Comparison of ENCODE assay signal across 9 cellular contexts in genomic region chr9:78121488-78121887, GRCh38.
DNase-seq lines count a peak whose midpoint lies in the region; ATAC-seq and TF ChIP-seq lines count a peak whose summit lies in the region.
"Had no signal": no experiment of that assay in that cellular context is flagged by ENCODE, and none has a peak within 500 bp of the region (broad histone marks: within the 10 kb centered on the region; RNA-seq: fewer than 3 reads in every experiment).

No MANE protein-coding gene starts in this region.

- H3F3A ChIP-seq in neural progenitor cell (ENCODE audit: low read depth), result no peaks in the 10 kb centered on the region

- no peak overlapping the region for H3K27ac Mint-ChIP-seq in neural progenitor cell

- no peak overlapping the region for H3K4me3 Mint-ChIP-seq in neural progenitor cell
- H3K4me3 Mint-ChIP-seq: naive B cell had no signal

- H3K9me3 Mint-ChIP-seq in neural progenitor cell, result no peaks in the 10 kb centered on the region

- no TSS peak for BruUV-seq in A673 (replicated peaks; lab: Mats Ljungman, UMichigan)

- H3K4me3 ChIP-seq in A673 (ENCODE audit: low read depth, low read length, poor library complexity, severe bottlenecking) (no peak overlapping the region), neural progenitor cell (no peak overlapping the region), thyroid gland (replicated peaks in 1 of 3) (no peak overlapping the region)

- H3K9ac ChIP-seq in neural progenitor cell, result no peak overlapping the region

- H4K20me1 ChIP-seq in neural progenitor cell (ENCODE audit: low read depth), result no peaks in the 10 kb centered on the region

- H3K79me2 ChIP-seq in neural progenitor cell (ENCODE audit: low read depth), result no peaks in the 10 kb centered on the region

- H3K4me1 Mint-ChIP-seq in neural progenitor cell, result no peaks in the 10 kb centered on the region

- TF ChIP-seq POLR2A in thyroid gland (IDR thresholded peaks at IDR 0.05), result no peak

- CTCF ChIA-PET in A673 (lab: Charles Lee), result interaction anchor here (0.6 to 1.3 kb wide), 2 partner anchors 144 to 710 kb away, joined by 4 to 9 read pairs; no protein-coding TSS in a partner anchor

- peaks cover 8% of the 10 kb centered on the region for H3K27me3 Mint-ChIP-seq in neural progenitor cell (ENCODE audit: insufficient read depth, low read depth)

- H3K27ac ChIP-seq in A673 (ENCODE audit: low read depth, low read length, poor library complexity, severe bottlenecking) (no peak overlapping the region), neural progenitor cell (no peak overlapping the region), thyroid gland (no peak overlapping the region)

- H3K4me1 ChIP-seq in A673 (ENCODE audit: insufficient read depth, low read length, poor library complexity, severe bottlenecking) (peaks cover 4% of the 10 kb centered on the region), neural progenitor cell (no peaks in the 10 kb centered on the region), thyroid gland (no peaks in the 10 kb centered on the region)

- 48 to 50% methylated on average over 4 of the region's 4 CpGs for WGBS in thyroid gland, 2 donors

- ATAC-seq in GM19035 (IDR thresholded peaks at IDR 0.05; ENCODE audit: unreplicated experiment), result no peak

- H3K4me2 ChIP-seq in neural progenitor cell, result no peak overlapping the region

- H3K9me3 ChIP-seq in A673 (ENCODE audit: low read depth, low read length, poor library complexity, severe bottlenecking) (no peaks in the 10 kb centered on the region), neural progenitor cell (ENCODE audit: low read depth) (no peaks in the 10 kb centered on the region), thyroid gland (no peaks in the 10 kb centered on the region)

- H3K27me3 ChIP-seq in A673 (replicated peaks; ENCODE audit: insufficient read depth, low read depth, low read length, poor library complexity), result no peaks in the 10 kb centered on the region
- H3K27me3 ChIP-seq in neural progenitor cell, result no peaks in the 10 kb centered on the region
- H3K27me3 ChIP-seq in thyroid gland, result no peaks in the 10 kb centered on the region

- H3K36me3 ChIP-seq in A673 (ENCODE audit: insufficient read depth, low read length, poor library complexity, severe bottlenecking) (no peaks in the 10 kb centered on the region), neural progenitor cell (no peaks in the 10 kb centered on the region), thyroid gland (no peaks in the 10 kb centered on the region)

- peak; percentile 83 for TF ChIP-seq CTCF in A673 (conservative IDR thresholded peaks at IDR 0.05; ENCODE audit: low read depth, low read length)
- TF ChIP-seq CTCF in neural progenitor cell (IDR thresholded peaks at IDR 0.05), result peak; percentile 86
- TF ChIP-seq CTCF in thyroid gland (IDR thresholded peaks at IDR 0.05), result peak; percentile 53 to 79 (median 71)

- POLR2A ChIA-PET in A673 (lab: Charles Lee; ENCODE audit: low non-redundant PET), result interaction anchor here (0.6 kb wide), 1 partner anchor 80 kb away, joined by 3 read pairs; no protein-coding TSS in a partner anchor

- H3K36me3 Mint-ChIP-seq in neural progenitor cell, result no peaks in the 10 kb centered on the region

- intact Hi-C loops in A673 (cut with micrococcal nuclease; ENCODE audit: unreplicated experiment) (loop anchor here (2.0 to 10.0 kb wide), 6 partner anchors 84 to 957 kb away; no protein-coding TSS in a partner anchor), thyroid gland (cut with DNase I) (no loop called here)

- DNase-seq in A673 (ENCODE audit: low spot score), result peak; percentile 82
- peak; percentile 18 for DNase-seq in H4 (ENCODE audit: low spot score)
- DNase-seq in NCI-H82 treated with DMSO at 0.1 percent for 48 hours (lab: John Stamatoyannopoulos, UW; ENCODE audit: unreplicated experiment), result peak; percentile 1
- peak; percentile 21 for DNase-seq in activated T-cell treated with anti-CD3 and anti-CD28 coated beads for 24 hours (ENCODE audit: low read depth)
- DNase-seq in fibroblast of gingiva (ENCODE audit: low read depth), result peak; percentile 50
- DNase-seq in neural progenitor cell (ENCODE audit: low spot score), result peak; percentile 72
- peak; percentile 74 to 87 for DNase-seq in thyroid gland
- DNase-seq: naive B cell had no signal

- peak overlapping the region; percentile 78 for H2AFZ ChIP-seq in neural progenitor cell (replicated peaks)

Comparison
In these comparisons a context has a peak if more than half of its experiments do, and no peak if none do; other contexts are left out.
1. DNase-seq: peak in every context shown above with its lines; median percentile 82 in A673; 80 in thyroid gland; 72 in neural progenitor cell; 50 in fibroblast of gingiva; 21 in activated T-cell treated with anti-CD3 and anti-CD28 coated beads for 24 hours; 18 in H4; 1 in NCI-H82 treated with DMSO at 0.1 percent for 48 hours.